Comparison of ENCODE assay signal across 9 cellular contexts in genomic region chr2:3198119-3198518, GRCh38.
DNase-seq lines count a peak whose midpoint lies in the region; ATAC-seq and TF ChIP-seq lines count a peak whose summit lies in the region.
"Had no signal": no experiment of that assay in that cellular context is flagged by ENCODE, and none has a peak within 500 bp of the region (broad histone marks: within the 10 kb centered on the region; RNA-seq: fewer than 3 reads in every experiment).

No MANE protein-coding gene starts in this region.

- H3K4me1 ChIP-seq in neuronal stem cell (ENCODE audit: control insufficient read depth in 2 of 2, insufficient read depth in 1 of 2, low read depth in 1 of 2, low read length in 2 of 2): peaks cover 2 to 3% of the 10 kb centered on the region in 2 donors

- no peak overlapping the region for H3K9ac ChIP-seq in neuronal stem cell (ENCODE audit: low read depth, low read length, poor library complexity)

- H3K4me3 Mint-ChIP-seq in T-helper 2 cell treated with Interferon-gamma antibody and Interleukin-4, amounts not matched to agents 5 μg/mL and 100 μg/mL, for 36 hours: no peak overlapping the region
- H3K4me3 Mint-ChIP-seq in osteocyte (ENCODE audit: unreplicated experiment): no peak overlapping the region
- H3K4me3 Mint-ChIP-seq: activated CD8-positive, alpha-beta memory T cell treated with anti-CD3 and anti-CD28 coated beads, Interleukin-2, amount 10 ng/mL, durations not matched to agents 7 days and 5 days had no signal

- H3K4me3 ChIP-seq in astrocyte of the cerebellum (ENCODE audit: low read depth, low read length): no peak overlapping the region
- no peak overlapping the region for H3K4me3 ChIP-seq in neuronal stem cell (ENCODE audit: low read length in 2 of 2)

- no peak overlapping the region for H2BK15ac ChIP-seq in neuronal stem cell (ENCODE audit: low read length)

- H3K23ac ChIP-seq in neuronal stem cell (ENCODE audit: low read depth, low read length, poor library complexity): no peak overlapping the region

- no peak overlapping the region for H2AK5ac ChIP-seq in neuronal stem cell (ENCODE audit: low read depth, low read length)

- no peaks in the 10 kb centered on the region for H3K9me3 Mint-ChIP-seq in T-helper 2 cell treated with Interferon-gamma antibody and Interleukin-4, amounts not matched to agents 5 μg/mL and 100 μg/mL, for 36 hours
- H3K9me3 Mint-ChIP-seq in osteocyte (ENCODE audit: unreplicated experiment): no peaks in the 10 kb centered on the region

- H3K4me1 Mint-ChIP-seq in T-helper 2 cell treated with Interferon-gamma antibody and Interleukin-4, amounts not matched to agents 5 μg/mL and 100 μg/mL, for 36 hours (ENCODE audit: low read depth): no peaks in the 10 kb centered on the region
- H3K4me1 Mint-ChIP-seq in osteocyte (ENCODE audit: unreplicated experiment): peaks cover 2% of the 10 kb centered on the region

- no peaks in the 10 kb centered on the region for H3K27me3 Mint-ChIP-seq in T-helper 2 cell treated with Interferon-gamma antibody and Interleukin-4, amounts not matched to agents 5 μg/mL and 100 μg/mL, for 36 hours (ENCODE audit: low read depth)
- H3K27me3 Mint-ChIP-seq in osteocyte (ENCODE audit: unreplicated experiment): no peaks in the 10 kb centered on the region
- H3K27me3 Mint-ChIP-seq: activated CD8-positive, alpha-beta memory T cell treated with anti-CD3 and anti-CD28 coated beads, Interleukin-2, amount 10 ng/mL, durations not matched to agents 7 days and 5 days had no signal

- ATAC-seq in HG03469 (IDR thresholded peaks at IDR 0.05; ENCODE audit: unreplicated experiment): peak; percentile 61
- ATAC-seq: activated CD8-positive, alpha-beta memory T cell treated with anti-CD3 and anti-CD28 coated beads, Interleukin-2, amount 10 ng/mL, durations not matched to agents 7 days and 5 days had no signal

- H3K27ac ChIP-seq in neuronal stem cell (replicated peaks; ENCODE audit: low read length): no peak overlapping the region

- DNase-seq in activated CD4-positive, alpha-beta T cell treated with anti-CD3 and anti-CD28 coated beads for 48 hours: peak; percentile 41
- DNase-seq in activated CD4-positive, alpha-beta T cell treated with anti-CD3 and anti-CD28 coated beads for 1 hour: no peak
- DNase-seq in astrocyte of the cerebellum (ENCODE audit: low read depth) (no peak), neuronal stem cell (ENCODE audit: low spot score) (peak; percentile 30), osteocyte (ENCODE audit: extremely low spot score, unreplicated experiment) (no peak), NCI-H1436 (lab: John Stamatoyannopoulos, UW) (no peak)
- DNase-seq in T-helper 2 cell treated with Interferon-gamma antibody and Interleukin-4, amounts not matched to agents 5 μg/mL and 100 μg/mL, for 36 hours (ENCODE audit: low spot score): no peak
- DNase-seq: activated CD8-positive, alpha-beta memory T cell treated with anti-CD3 and anti-CD28 coated beads, Interleukin-2, amount 10 ng/mL, durations not matched to agents 7 days and 5 days had no signal

- no peak overlapping the region for H4K91ac ChIP-seq in neuronal stem cell (ENCODE audit: low read depth, low read length, poor library complexity)

- no CpG with 5 or more reads among the region's 11 CpGs for WGBS in neuronal stem cell (ENCODE audit: extremely low coverage in 2 of 2, insufficient read length in 2 of 2, insufficient replicate concordance in 1 of 2), 2 donors

- H2AFZ ChIP-seq in neuronal stem cell (ENCODE audit: low read length): no peak overlapping the region

- peaks cover 0 to 6% of the 10 kb centered on the region in 2 donors for H3K9me3 ChIP-seq in neuronal stem cell (replicated peaks in 1 of 2; ENCODE audit: control insufficient read depth in 2 of 2, insufficient read depth in 1 of 2, low read depth in 1 of 2, low read length in 2 of 2)

- H4K8ac ChIP-seq in neuronal stem cell (ENCODE audit: low read depth, low read length): no peak overlapping the region

- no peak overlapping the region for H3K27ac Mint-ChIP-seq in T-helper 2 cell treated with Interferon-gamma antibody and Interleukin-4, amounts not matched to agents 5 μg/mL and 100 μg/mL, for 36 hours
- H3K27ac Mint-ChIP-seq in osteocyte (ENCODE audit: unreplicated experiment): no peak overlapping the region
- H3K27ac Mint-ChIP-seq: activated CD8-positive, alpha-beta memory T cell treated with anti-CD3 and anti-CD28 coated beads, Interleukin-2, amount 10 ng/mL, durations not matched to agents 7 days and 5 days had no signal

- H3K36me3 ChIP-seq in neuronal stem cell (replicated peaks in 1 of 2; ENCODE audit: control insufficient read depth in 2 of 2, insufficient read depth in 2 of 2, low read length in 2 of 2): peaks cover 10 to 33% of the 10 kb centered on the region in 2 donors

- H2BK12ac ChIP-seq in neuronal stem cell (ENCODE audit: low read length): no peak overlapping the region

- in situ Hi-C loops in astrocyte of the cerebellum (cut with HindIII; ENCODE audit: low sequenced_read_pairs): no loop called here

- H3K79me1 ChIP-seq in neuronal stem cell (ENCODE audit: low read depth, low read length): peaks cover 4% of the 10 kb centered on the region

- H3K36me3 Mint-ChIP-seq in T-helper 2 cell treated with Interferon-gamma antibody and Interleukin-4, amounts not matched to agents 5 μg/mL and 100 μg/mL, for 36 hours (ENCODE audit: low read depth): peaks cover 7% of the 10 kb centered on the region
- peaks cover 8% of the 10 kb centered on the region for H3K36me3 Mint-ChIP-seq in osteocyte (ENCODE audit: unreplicated experiment)
- H3K36me3 Mint-ChIP-seq: activated CD8-positive, alpha-beta memory T cell treated with anti-CD3 and anti-CD28 coated beads, Interleukin-2, amount 10 ng/mL, durations not matched to agents 7 days and 5 days had no signal

- no peak overlapping the region for H3K4ac ChIP-seq in neuronal stem cell (ENCODE audit: low read length)

- no peak overlapping the region for H2BK120ac ChIP-seq in neuronal stem cell (ENCODE audit: low read depth, low read length)

- H2BK5ac ChIP-seq in neuronal stem cell (ENCODE audit: low read length): no peak overlapping the region

- H3K4me2 ChIP-seq in neuronal stem cell (ENCODE audit: insufficient read depth, low read length, poor library complexity, severe bottlenecking): no peak overlapping the region

- no peak overlapping the region for H3K18ac ChIP-seq in neuronal stem cell (ENCODE audit: low read length)

- TF ChIP-seq CTCF in astrocyte of the cerebellum (IDR thresholded peaks at IDR 0.05; ENCODE audit: low read depth, low read length, missing control alignments) (peak; percentile 29), osteocyte (IDR thresholded peaks at IDR 0.05) (no peak)

- no peak overlapping the region for H3K14ac ChIP-seq in neuronal stem cell (ENCODE audit: low read length)

- no peaks in the 10 kb centered on the region for H3K27me3 ChIP-seq in neuronal stem cell (ENCODE audit: control insufficient read depth in 3 of 3, insufficient read depth in 3 of 3, low read depth in 1 of 3, low read length in 3 of 3)

Comparison
In these comparisons a context has a peak if more than half of its experiments do, and no peak if none do; other contexts are left out.
1. DNase-seq: peak in activated CD4-positive, alpha-beta T cell treated with anti-CD3 and anti-CD28 coated beads for 48 hours (single experiment) and neuronal stem cell (single experiment); none in activated CD4-positive, alpha-beta T cell treated with anti-CD3 and anti-CD28 coated beads for 1 hour (single experiment), astrocyte of the cerebellum (single experiment), T-helper 2 cell treated with Interferon-gamma antibody and Interleukin-4, amounts not matched to agents 5 μg/mL and 100 μg/mL, for 36 hours (single experiment), osteocyte (single experiment) and NCI-H1436 (single experiment).